Comparison of ENCODE assay signal across 10 cellular contexts in genomic region chr15:66907826-66908502, GRCh38.
DNase-seq lines count a peak whose midpoint lies in the region; ATAC-seq, FAIRE-seq and TF ChIP-seq lines count a peak whose summit lies in the region.
"Had no signal": no experiment of that assay in that cellular context is flagged by ENCODE, and none has a peak within 500 bp of the region (broad histone marks: within the 10 kb centered on the region; RNA-seq: fewer than 3 reads in every experiment).

No MANE protein-coding gene starts in this region.

- H4K20me1 ChIP-seq in GM12878 (ENCODE audit: control insufficient read depth, insufficient read depth) = no peaks in the 10 kb centered on the region

- H2BK5ac ChIP-seq in mesenchymal stem cell (ENCODE audit: low read depth, low read length, poor library complexity, severe bottlenecking) = no peak overlapping the region

- RAD21 ChIA-PET in GM12878 (lab: Charles Lee; ENCODE audit: unreplicated experiment) = interaction anchor here (1.2 kb wide), 1 partner anchor 39 kb away, joined by 3 read pairs; no protein-coding TSS in a partner anchor

- FAIRE-seq in GM12878 (lab: Jason Lieb, UNC) = peak; percentile 59
- FAIRE-seq: RCC 7860 had no signal

- SMC1A ChIA-PET in GM12878 (lab: Charles Lee; ENCODE audit: uncharacterized antibody, unreplicated experiment) = no interaction called here

- H3K4ac ChIP-seq in mesenchymal stem cell (ENCODE audit: low read depth in 1 of 2, low read length in 2 of 2) = peak overlapping the region in 1 of 2 experiments; percentile 15

- H3K4me3 ChIP-seq in right atrium auricular region = no peak overlapping the region
- no peak overlapping the region for H3K4me3 ChIP-seq in GM12878
- H3K4me3 ChIP-seq in mesenchymal stem cell (ENCODE audit: insufficient read depth in 1 of 2, low read depth in 1 of 2, low read length in 2 of 2) = peak overlapping the region in 1 of 2 experiments; percentile 27

- no peaks in the 10 kb centered on the region for H3K36me3 ChIP-seq in right atrium auricular region
- no peaks in the 10 kb centered on the region for H3K36me3 ChIP-seq in GM12878 (ENCODE audit: control insufficient read depth in 2 of 2, insufficient read depth in 2 of 2, low read length in 1 of 2)
- peaks cover 0 to 19% of the 10 kb centered on the region in 2 experiments for H3K36me3 ChIP-seq in mesenchymal stem cell (ENCODE audit: control insufficient read depth in 1 of 2, insufficient read depth in 2 of 2, low read depth in 1 of 2, low read length in 2 of 2)

- no peak overlapping the region for H2AK5ac ChIP-seq in mesenchymal stem cell (ENCODE audit: low read length, severe bottlenecking)

- H3K27me3 ChIP-seq in right atrium auricular region = no peaks in the 10 kb centered on the region
- no peaks in the 10 kb centered on the region for H3K27me3 ChIP-seq in GM12878 (replicated peaks in 1 of 2; ENCODE audit: control insufficient read depth in 2 of 2, insufficient read depth in 2 of 2, low read length in 1 of 2)
- no peaks in the 10 kb centered on the region for H3K27me3 ChIP-seq in mesenchymal stem cell (ENCODE audit: control insufficient read depth in 1 of 2, insufficient read depth in 1 of 2, low read length in 2 of 2)

- peak; percentile 86 for ATAC-seq in Right ventricle myocardium inferior
- peak; percentile 77 for ATAC-seq in GM12878
- no peak for ATAC-seq in GM18867 (IDR thresholded peaks at IDR 0.05; ENCODE audit: unreplicated experiment)
- ATAC-seq in GM21619 (IDR thresholded peaks at IDR 0.05; ENCODE audit: unreplicated experiment) = no peak

- no TSS peak for BruUV-seq in GM12878 (replicated peaks; lab: Mats Ljungman, UMichigan)

- in situ Hi-C loops in GM12878 (cut with MboI) = no loop called here

- H3K79me2 ChIP-seq in GM12878 (ENCODE audit: control insufficient read depth, insufficient read depth, low read length) = no peaks in the 10 kb centered on the region

- TF ChIP-seq CTCF in right atrium auricular region (IDR thresholded peaks at IDR 0.05) = no peak
- TF ChIP-seq CTCF in GM12878 (IDR thresholded peaks at IDR 0.05 in 2 of 3, conservative IDR thresholded peaks at IDR 0.05 in 1 of 3; ENCODE audit: control insufficient read depth in 2 of 3, extremely low read depth in 1 of 3, insufficient read depth in 1 of 3, low read depth in 3 of 3, low read length in 3 of 3) = no peak

- CTCF ChIA-PET in GM12878 (lab: Yijun Ruan, JAX) = interaction anchor here (0.6 to 1.8 kb wide), 6 partner anchors 12 to 953 kb away, joined by 3 to 8 read pairs (median 3); no protein-coding TSS in a partner anchor

- H2AFZ ChIP-seq in GM12878 (ENCODE audit: control insufficient read depth, low read depth, low read length) (peak overlapping the region; percentile 54), mesenchymal stem cell (ENCODE audit: low read depth, low read length) (no peak overlapping the region)

- peak; percentile 78 for DNase-seq in Right ventricle myocardium inferior (ENCODE audit: missing footprints)
- no peak for DNase-seq in right atrium auricular region (ENCODE audit: low spot score)
- peak; percentile 39 for DNase-seq in GM12878 (ENCODE audit: low read depth, low spot score)
- DNase-seq in mesenchymal stem cell = no peak
- DNase-seq in stimulated activated CD4-positive, alpha-beta T cell treated with anti-CD3 and anti-CD28 coated beads, Interleukin-4, amount 100 ng/mL, for 4 hours = no peak
- no peak for DNase-seq in NCI-H1930 (lab: John Stamatoyannopoulos, UW)
- DNase-seq: stimulated activated CD4-positive, alpha-beta T cell treated with anti-CD3 and anti-CD28 coated beads, Interleukin-2, amount 100 ng/mL, for 24 hours had no signal

- 0% methylated on average over 6 of the region's 6 CpGs for WGBS in GM12878 (ENCODE audit: insufficient coverage, insufficient replicate concordance, low lambda C conversion rate, missing lambda C conversion rate)
- 71% methylated on average over 6 of the region's 6 CpGs for WGBS in mesenchymal stem cell

- TF ChIP-seq EP300 in GM12878 (IDR thresholded peaks at IDR 0.05; ENCODE audit: borderline replicate concordance in 1 of 2, control insufficient read depth in 1 of 2, low read depth in 2 of 2, low read length in 2 of 2) = no peak

- no peak overlapping the region for H2BK12ac ChIP-seq in mesenchymal stem cell (ENCODE audit: low read length in 2 of 2)

- no peak overlapping the region for H3K23ac ChIP-seq in mesenchymal stem cell (ENCODE audit: low read length in 2 of 2)

- no peak overlapping the region for H3K14ac ChIP-seq in mesenchymal stem cell (ENCODE audit: low read length in 2 of 2)

- no peak overlapping the region for H2BK120ac ChIP-seq in mesenchymal stem cell (ENCODE audit: low read depth, low read length)

- H3K18ac ChIP-seq in mesenchymal stem cell (ENCODE audit: low read depth in 1 of 2, low read length in 2 of 2) = no peak overlapping the region

- intact Hi-C loops in Right ventricle myocardium inferior (cut with DNase I) = no loop called here
- intact Hi-C loops in GM12878 (cut with micrococcal nuclease; ENCODE audit: unreplicated experiment) = no loop called here

- no peak overlapping the region for H4K91ac ChIP-seq in mesenchymal stem cell (ENCODE audit: low read length)

- H3K9me3 ChIP-seq in right atrium auricular region (no peaks in the 10 kb centered on the region), GM12878 (replicated peaks; ENCODE audit: control insufficient read depth, insufficient read depth, low read length) (no peaks in the 10 kb centered on the region), mesenchymal stem cell (ENCODE audit: control insufficient read depth, low read length) (peaks cover 6% of the 10 kb centered on the region)

- H2BK15ac ChIP-seq in mesenchymal stem cell (ENCODE audit: low read depth, poor library complexity, severe bottlenecking) = no peak overlapping the region

- H3K4me2 ChIP-seq in GM12878 (ENCODE audit: control insufficient read depth, insufficient read depth) (peak overlapping the region; percentile 26; the same call in 1 of the 2 replicates), mesenchymal stem cell (ENCODE audit: low read length, poor library complexity, severe bottlenecking) (no peak overlapping the region)

- H3K4me1 ChIP-seq in right atrium auricular region (peaks cover 0 to 17% of the 10 kb centered on the region in 2 donors), GM12878 (ENCODE audit: control insufficient read depth, insufficient read depth, low read length) (peaks cover 15% of the 10 kb centered on the region), mesenchymal stem cell (ENCODE audit: control insufficient read depth, insufficient read depth, low read depth, low read length) (no peaks in the 10 kb centered on the region)

- no peak for TF ChIP-seq RAD21 in GM12878 (IDR thresholded peaks at IDR 0.05; ENCODE audit: insufficient read depth, low read depth, low read length)

- POLR2A ChIA-PET in GM12878 (lab: Charles Lee) = interaction anchor here (0.6 to 0.8 kb wide), 2 partner anchors 23 to 50 kb away, joined by 3 read pairs; no protein-coding TSS in a partner anchor

- H3K9ac ChIP-seq in GM12878 (ENCODE audit: control insufficient read depth, insufficient read depth, low read length) (no peak overlapping the region), mesenchymal stem cell (ENCODE audit: low read length) (peak overlapping the region; percentile 55)

- peak overlapping the region; percentile 35 for H4K8ac ChIP-seq in mesenchymal stem cell (ENCODE audit: low read length)

- no peak for TF ChIP-seq POLR2A in GM12878 (IDR thresholded peaks at IDR 0.05; ENCODE audit: low read depth, low read length)

- no peak overlapping the region for H3K27ac ChIP-seq in right atrium auricular region
- no peak overlapping the region for H3K27ac ChIP-seq in GM12878 (ENCODE audit: control insufficient read depth, insufficient read depth)
- no peak overlapping the region for H3K27ac ChIP-seq in mesenchymal stem cell (ENCODE audit: low read length, poor library complexity, severe bottlenecking)

- no peaks in the 10 kb centered on the region for H3K79me1 ChIP-seq in mesenchymal stem cell (replicated peaks; ENCODE audit: low read length, poor library complexity, severe bottlenecking)

TF ChIP-seq in GM12878, 131 proteins besides CTCF, POLR2A, EP300 and RAD21 (continues in another document):
- TF ChIP-seq YY1 (IDR thresholded peaks at IDR 0.05; ENCODE audit: low read depth, low read length) = 0 out of 2 replicates have a peak, but pooled peaks have one; percentile 31
- no peak for TF ChIP-seq PML (IDR thresholded peaks at IDR 0.05; ENCODE audit: low read length)
- no peak for TF ChIP-seq CHD1 (IDR thresholded peaks at IDR 0.05; ENCODE audit: low read depth, low read length)
- peak; percentile 25; the same call in 1 of the 2 replicates for TF ChIP-seq SPI1 (IDR thresholded peaks at IDR 0.05; ENCODE audit: borderline replicate concordance, insufficient read depth, low read depth, low read length)
- no peak for TF ChIP-seq ATF7 (IDR thresholded peaks at IDR 0.05; ENCODE audit: low read depth)
- TF ChIP-seq BCLAF1 (IDR thresholded peaks at IDR 0.05) = no peak
- TF ChIP-seq TCF12 (IDR thresholded peaks at IDR 0.05; ENCODE audit: low read depth, low read length) = peak; percentile 29; the same call in 1 of the 2 replicates
- TF ChIP-seq DPF2 (IDR thresholded peaks at IDR 0.05) = no peak
- no peak for TF ChIP-seq PAX8 (IDR thresholded peaks at IDR 0.05)
- no peak for TF ChIP-seq ETV6 (conservative IDR thresholded peaks at IDR 0.05 in 1 of 2, IDR thresholded peaks at IDR 0.05 in 1 of 2; ENCODE audit: borderline replicate concordance in 1 of 2, low read depth in 1 of 2)
- no peak for TF ChIP-seq ZNF384 (IDR thresholded peaks at IDR 0.05; ENCODE audit: borderline replicate concordance, low read depth, low read length)
- TF ChIP-seq ASH2L (IDR thresholded peaks at IDR 0.05; ENCODE audit: borderline replicate concordance, low read depth) = no peak

Comparison
In these comparisons a context has a peak if more than half of its experiments do, and no peak if none do; other contexts are left out.
1. DNase-seq: peak in Right ventricle myocardium inferior (single experiment) and GM12878 (single experiment); none in right atrium auricular region (single experiment), mesenchymal stem cell (single experiment), stimulated activated CD4-positive, alpha-beta T cell treated with anti-CD3 and anti-CD28 coated beads, Interleukin-4, amount 100 ng/mL, for 4 hours (0 of 2) and NCI-H1930 (0 of 2).
2. ATAC-seq: peak in Right ventricle myocardium inferior (single experiment) and GM12878 (single experiment); none in GM18867 (single experiment) and GM21619 (single experiment).